Comparison of ENCODE assay signal across 8 cellular contexts in genomic region chr12:7091660-7092228, GRCh38. TPM values are rescaled to one million over a fixed set of nuclear protein-coding genes. Genes with fewer than 3 reads are reported as not detected.
A peak's percentile ranks its signal among the peaks of the same experiment; 100 is the strongest.
DNase-seq lines count a peak whose midpoint lies in the region; FAIRE-seq and TF ChIP-seq lines count a peak whose summit lies in the region.

No MANE protein-coding gene starts in this region.

- H3K4me3 Mint-ChIP-seq in neural crest cell, result peak overlapping the region; percentile 82

- FAIRE-seq in endothelial cell of umbilical vein (lab: Jason Lieb, UNC) (no peak), small intestine (lab: Jason Lieb, UNC) (no peak)

- H3K9me3 ChIP-seq in MM.1S (replicated peaks; ENCODE audit: insufficient read depth, low read length) (no peaks in the 10 kb centered on the region), endothelial cell of umbilical vein (replicated peaks; ENCODE audit: control insufficient read depth, insufficient read depth, low read length) (no peaks in the 10 kb centered on the region), small intestine (ENCODE audit: control insufficient read depth, low read depth) (no peaks in the 10 kb centered on the region)

- no peaks in the 10 kb centered on the region for H3K9me3 Mint-ChIP-seq in neural crest cell

- DNase-seq in AG20443 (ENCODE audit: low spot score), result peak; percentile 42
- DNase-seq in MM.1S, result no peak
- no peak for DNase-seq in endothelial cell of umbilical vein (ENCODE audit: low read depth, low spot score)
- DNase-seq in neural crest cell (ENCODE audit: low read depth, low spot score), result no peak
- DNase-seq in small intestine, result no peak
- no peak for DNase-seq in dermis blood vessel endothelial cell
- DNase-seq in stimulated activated CD8-positive, alpha-beta memory T cell treated with anti-CD3 and anti-CD28 coated beads, Interleukin-4, amount 100 ng/mL, for 48 hours, result no peak
- no peak for DNase-seq in stimulated activated CD4-positive, alpha-beta T cell treated with anti-CD3 and anti-CD28 coated beads, Interleukin-12 subunit alpha, Interleukin-12 subunit beta, amount 100 ng/mL, for 4 hours

- CTCF ChIA-PET in endothelial cell of umbilical vein (lab: Charles Lee), result interaction anchor here (0.6 to 4.5 kb wide), 5 partner anchors 18 to 222 kb away, joined by 3 to 19 read pairs (median 3); partner anchors contain the start of genes C12orf57 and RNU7-1

- intact Hi-C loops in endothelial cell of umbilical vein (cut with micrococcal nuclease), result loop anchor here (1.0 to 5.0 kb wide), 6 partner anchors 17 to 219 kb away; partner anchors contain the start of genes C12orf57, C1RL, EMG1 and LPCAT3

- H3K27ac ChIP-seq in MM.1S (ENCODE audit: low read length), result no peak overlapping the region
- no peak overlapping the region for H3K27ac ChIP-seq in endothelial cell of umbilical vein (ENCODE audit: insufficient read depth, low read depth, low read length)
- H3K27ac ChIP-seq in small intestine (ENCODE audit: low read depth in 1 of 2, low read length in 1 of 2), result peak overlapping the region in 1 of 2 donors; percentile 84

- H3K4me2 ChIP-seq in MM.1S (ENCODE audit: low read depth, low read length) (peak overlapping the region; percentile 93), endothelial cell of umbilical vein (ENCODE audit: insufficient read depth, low read length) (peak overlapping the region; percentile 84)

- no peaks in the 10 kb centered on the region for H4K20me1 ChIP-seq in MM.1S (ENCODE audit: insufficient read depth, low read length)
- no peaks in the 10 kb centered on the region for H4K20me1 ChIP-seq in endothelial cell of umbilical vein (replicated peaks; ENCODE audit: control insufficient read depth, extremely low read depth, insufficient read depth, low read length)

- BruUV-seq in endothelial cell of umbilical vein (replicated peaks; lab: Mats Ljungman, UMichigan), result no TSS peak

- peaks cover 11% of the 10 kb centered on the region for H3K4me1 Mint-ChIP-seq in neural crest cell

- peaks cover 2% of the 10 kb centered on the region for H3K27me3 Mint-ChIP-seq in neural crest cell (ENCODE audit: low read depth)

- no peaks in the 10 kb centered on the region for H3K36me3 ChIP-seq in MM.1S (replicated peaks; ENCODE audit: insufficient read depth, low read length)
- no peaks in the 10 kb centered on the region for H3K36me3 ChIP-seq in endothelial cell of umbilical vein (ENCODE audit: control insufficient read depth in 2 of 2, extremely low read depth in 1 of 2, insufficient read depth in 2 of 2, low read length in 2 of 2)
- H3K36me3 ChIP-seq in small intestine (ENCODE audit: control insufficient read depth in 2 of 2, insufficient read depth in 2 of 2, low read length in 2 of 2), result no peaks in the 10 kb centered on the region

- TF ChIP-seq CTCF in MM.1S (IDR thresholded peaks at IDR 0.05; ENCODE audit: low read length) (no peak), endothelial cell of umbilical vein (IDR thresholded peaks at IDR 0.05; ENCODE audit: extremely low read depth in 1 of 2, insufficient read depth in 1 of 2, low read depth in 1 of 2, low read length in 2 of 2) (no peak), neural crest cell (conservative IDR thresholded peaks at IDR 0.05) (no peak)

- H2AFZ ChIP-seq in MM.1S (ENCODE audit: low read length) (peak overlapping the region; percentile 99), endothelial cell of umbilical vein (ENCODE audit: low read depth, low read length) (peak overlapping the region; percentile 99)

- H3F3A ChIP-seq in MM.1S (ENCODE audit: insufficient read depth, low read length), result no peaks in the 10 kb centered on the region

- no peaks in the 10 kb centered on the region for H3K9me2 ChIP-seq in MM.1S (replicated peaks; ENCODE audit: insufficient read depth, low read length)

- TF ChIP-seq POLR2A in endothelial cell of umbilical vein (IDR thresholded peaks at IDR 0.05; ENCODE audit: low read depth, low read length), result no peak

- H3K9me1 ChIP-seq in endothelial cell of umbilical vein (replicated peaks; ENCODE audit: control insufficient read depth, extremely low read depth, insufficient read depth, low read length), result no peaks in the 10 kb centered on the region

- dilution Hi-C loops in endothelial cell of umbilical vein (cut with MboI; ENCODE audit: extremely low pct_ligation_motif_present, low sequenced_read_pairs), result no loop called here

- H3K4me1 ChIP-seq in MM.1S (ENCODE audit: low read length), result peaks cover 5% of the 10 kb centered on the region; the same call in 1 of the 2 replicates
- H3K4me1 ChIP-seq in endothelial cell of umbilical vein (ENCODE audit: control insufficient read depth, extremely low read depth, insufficient read depth, low read length), result peaks cover 6% of the 10 kb centered on the region
- no peaks in the 10 kb centered on the region for H3K4me1 ChIP-seq in small intestine (ENCODE audit: control insufficient read depth in 2 of 2, insufficient read depth in 1 of 2, low read depth in 1 of 2, low read length in 1 of 2)

- H3K4me3 ChIP-seq in MM.1S (ENCODE audit: low read length) (peak overlapping the region; percentile 76), endothelial cell of umbilical vein (replicated peaks in 1 of 3; ENCODE audit: insufficient read depth in 1 of 3, low read depth in 1 of 3, low read length in 3 of 3) (peak overlapping the region in 2 of 3 experiments; percentile 51 to 70), small intestine (ENCODE audit: low read depth in 1 of 2, low read length in 2 of 2) (peak overlapping the region in 1 of 2 donors; percentile 54)

- H3K27me3 ChIP-seq in MM.1S (replicated peaks; ENCODE audit: insufficient read depth, low read length) (no peaks in the 10 kb centered on the region), endothelial cell of umbilical vein (ENCODE audit: control insufficient read depth in 2 of 2, insufficient read depth in 2 of 2, low read length in 2 of 2) (peaks cover 0 to 17% of the 10 kb centered on the region in 2 experiments), small intestine (ENCODE audit: control insufficient read depth in 2 of 2, insufficient read depth in 2 of 2, low read length in 2 of 2) (no peaks in the 10 kb centered on the region)

- WGBS in small intestine, 3 donors, result 37 to 42% (median 37%) methylated on average over 9 to 10 of the region's 10 CpGs

- peak overlapping the region; percentile 58; the same call in 1 of the 2 replicates for H3K9ac ChIP-seq in MM.1S (ENCODE audit: low read length)
- no peak overlapping the region for H3K9ac ChIP-seq in endothelial cell of umbilical vein (replicated peaks; ENCODE audit: extremely low read depth, insufficient read depth, low read length)

- POLR2A ChIA-PET in endothelial cell of umbilical vein (lab: Charles Lee), result no interaction called here

- no peaks in the 10 kb centered on the region for H3K36me3 Mint-ChIP-seq in neural crest cell (ENCODE audit: low read depth)

- H3K27ac Mint-ChIP-seq in neural crest cell (ENCODE audit: unreplicated experiment), result peak overlapping the region; percentile 90

- H3K79me2 ChIP-seq in MM.1S (ENCODE audit: low read length) (no peaks in the 10 kb centered on the region), endothelial cell of umbilical vein (ENCODE audit: control insufficient read depth, insufficient read depth, low read length) (no peaks in the 10 kb centered on the region)

RNA-seq across cellular contexts. Expression of gene C1R, which starts 0.5 kb away (rescaled TPM):
- total RNA-seq in endothelial cell of umbilical vein (3.1 and 3.6 TPM in 2 replicates), neural crest cell (4.0 and 5.3 TPM in 2 replicates), dermis blood vessel endothelial cell (2.0 TPM in 2 replicates)
- polyA plus RNA-seq in endothelial cell of umbilical vein (5.1 and 5.8 TPM in 2 replicates), small intestine (100 to 1,000 TPM in 1 of 3 donors, 10 to 100 TPM in 1, 1 to 10 TPM in 1; 4.5 to 254 (median 14.1) TPM)
- 3.4 and 3.9 TPM in 2 replicates for polyA plus RNA-seq in endothelial cell of umbilical vein (2011; cell fraction: cytosol; rRNA removed)
- polyA plus RNA-seq in endothelial cell of umbilical vein (2011; cell fraction: nucleus; rRNA removed), result 2.6 and 3.6 TPM in 2 replicates
- polyA plus RNA-seq in endothelial cell of umbilical vein (2012), result 2.7 and 2.8 TPM in 2 replicates
- 2.4 and 4.1 TPM in 2 replicates for polyA minus RNA-seq in endothelial cell of umbilical vein
- polyA minus RNA-seq in endothelial cell of umbilical vein (2011; cell fraction: cytosol; rRNA and poly(A)+ RNA removed), result 1.4 TPM
- polyA minus RNA-seq in endothelial cell of umbilical vein (2011; cell fraction: nucleus; rRNA and poly(A)+ RNA removed), result 0.53 and 2.5 TPM in 2 replicates

RNA-seq across cellular contexts. Expression of gene C1RL, which starts 17.3 kb away (rescaled TPM):
- total RNA-seq in endothelial cell of umbilical vein (22.5 and 25.0 TPM in 2 replicates), neural crest cell (12.8 and 15.3 TPM in 2 replicates), dermis blood vessel endothelial cell (26.7 and 28.8 TPM in 2 replicates)
- polyA plus RNA-seq in endothelial cell of umbilical vein (20.9 and 26.3 TPM in 2 replicates), small intestine (10 to 100 TPM in 2 of 3 donors, 1 to 10 TPM in 1; 10.0 to 30.1 (median 14.1) TPM)
- polyA plus RNA-seq in endothelial cell of umbilical vein (2011; cell fraction: cytosol; rRNA removed), result 13.6 and 17.1 TPM in 2 replicates
- 15.9 and 16.0 TPM in 2 replicates for polyA plus RNA-seq in endothelial cell of umbilical vein (2011; cell fraction: nucleus; rRNA removed)
- 16.7 and 24.1 TPM in 2 replicates for polyA plus RNA-seq in endothelial cell of umbilical vein (2012)
- polyA minus RNA-seq in endothelial cell of umbilical vein, result 26.8 and 31.1 TPM in 2 replicates
- polyA minus RNA-seq in endothelial cell of umbilical vein (2011; cell fraction: cytosol; rRNA and poly(A)+ RNA removed), result 12.6 TPM
- polyA minus RNA-seq in endothelial cell of umbilical vein (2011; cell fraction: nucleus; rRNA and poly(A)+ RNA removed), result 10.4 and 13.0 TPM in 2 replicates

RNA-seq across cellular contexts. Expression of gene C1S, which starts 31.2 kb away (rescaled TPM):
- total RNA-seq in endothelial cell of umbilical vein (0.38 and 0.83 TPM in 2 replicates), neural crest cell (2.2 and 3.6 TPM in 2 replicates), dermis blood vessel endothelial cell (0.19 and 1.4 TPM in 2 replicates)
- polyA plus RNA-seq in endothelial cell of umbilical vein (0.16 and 0.32 TPM in 2 replicates), small intestine (100 to 1,000 TPM in 1 of 3 donors, 10 to 100 TPM in 1, 1 to 10 TPM in 1; 4.7 to 196 (median 17.6) TPM)
- polyA plus RNA-seq in endothelial cell of umbilical vein (2011; cell fraction: cytosol; rRNA removed), result 0.09 and 0.21 TPM in 2 replicates
- 2.5 and 2.8 TPM in 2 replicates for polyA plus RNA-seq in endothelial cell of umbilical vein (2011; cell fraction: nucleus; rRNA removed)
- 0.63 and 0.98 TPM in 2 replicates for polyA plus RNA-seq in endothelial cell of umbilical vein (2012)
- polyA minus RNA-seq in endothelial cell of umbilical vein, result 0.55 and 1.3 TPM in 2 replicates
- polyA minus RNA-seq in endothelial cell of umbilical vein (2011; cell fraction: cytosol; rRNA and poly(A)+ RNA removed), result 2.6 TPM
- 0.58 and 1.4 TPM in 2 replicates for polyA minus RNA-seq in endothelial cell of umbilical vein (2011; cell fraction: nucleus; rRNA and poly(A)+ RNA removed)

RNA-seq across cellular contexts. Expression of gene RBP5, which starts 36.9 kb away (rescaled TPM):
- total RNA-seq in endothelial cell of umbilical vein (not detected in 2 replicates), neural crest cell (0.65 and 1.0 TPM in 2 replicates), dermis blood vessel endothelial cell (0.19 TPM in 1 of 2 replicates, not detected in the other)
- polyA plus RNA-seq in endothelial cell of umbilical vein (0.11 and 0.12 TPM in 2 replicates), small intestine (10 to 100 TPM in 1 of 3 donors, 1 to 10 TPM in 1, under 1 TPM in 1; 0.67 to 10.5 (median 5.1) TPM)
- polyA plus RNA-seq in endothelial cell of umbilical vein (2011; cell fraction: cytosol; rRNA removed), result 0.19 and 0.20 TPM in 2 replicates
- polyA plus RNA-seq in endothelial cell of umbilical vein (2011; cell fraction: nucleus; rRNA removed), result 0.59 and 1.5 TPM in 2 replicates
- 0.71 and 1.3 TPM in 2 replicates for polyA plus RNA-seq in endothelial cell of umbilical vein (2012)
- polyA minus RNA-seq in endothelial cell of umbilical vein, result 0.25 TPM in 1 of 2 replicates, not detected in the other
- polyA minus RNA-seq in endothelial cell of umbilical vein (2011; cell fraction: cytosol; rRNA and poly(A)+ RNA removed), result not detected
- polyA minus RNA-seq in endothelial cell of umbilical vein (2011; cell fraction: nucleus; rRNA and poly(A)+ RNA removed), result not detected in 2 replicates

RNA-seq across cellular contexts. Expression of gene CLSTN3, which starts 38.4 kb away (rescaled TPM):
- 24.2 and 27.8 TPM in 2 replicates for total RNA-seq in endothelial cell of umbilical vein
- polyA plus RNA-seq in endothelial cell of umbilical vein, result 38.9 and 45.9 TPM in 2 replicates
- polyA plus RNA-seq in endothelial cell of umbilical vein (2011; cell fraction: cytosol; rRNA removed), result 23.0 TPM in 2 replicates
- polyA plus RNA-seq in endothelial cell of umbilical vein (2011; cell fraction: nucleus; rRNA removed), result 47.4 and 50.2 TPM in 2 replicates
- polyA plus RNA-seq in endothelial cell of umbilical vein (2012), result 26.0 and 28.7 TPM in 2 replicates
- 66.8 and 96.6 TPM in 2 replicates for polyA minus RNA-seq in endothelial cell of umbilical vein
- polyA minus RNA-seq in endothelial cell of umbilical vein (2011; cell fraction: cytosol; rRNA and poly(A)+ RNA removed), result 11.8 TPM
- 27.2 and 28.1 TPM in 2 replicates for polyA minus RNA-seq in endothelial cell of umbilical vein (2011; cell fraction: nucleus; rRNA and poly(A)+ RNA removed)
- 28.2 and 30.4 TPM in 2 replicates for total RNA-seq in neural crest cell
- polyA plus RNA-seq in small intestine, result 10 to 100 TPM in 2 of 3 donors, 1 to 10 TPM in 1; 6.5 to 17.2 (median 10.5) TPM
- total RNA-seq in dermis blood vessel endothelial cell, result 35.2 and 42.0 TPM in 2 replicates
